Comparison of ENCODE assay signal across 14 cellular contexts in genomic region chr3:147267431-147267830, GRCh38.
A peak's percentile ranks its signal among the peaks of the same experiment; 100 is the strongest.
DNase-seq lines count a peak whose midpoint lies in the region; ATAC-seq and TF ChIP-seq lines count a peak whose summit lies in the region.
"Had no signal": no experiment of that assay in that cellular context is flagged by ENCODE, and none has a peak within 500 bp of the region (broad histone marks: within the 10 kb centered on the region; RNA-seq: fewer than 3 reads in every experiment).

No MANE protein-coding gene starts in this region.

- H3K27ac Mint-ChIP-seq in natural killer cell treated with Interleukin-12 subunit alpha and Interleukin-12 subunit beta and Interleukin-15 and Interleukin-18, amount 100 ng/mL, for 72 hours, result no peak overlapping the region
- H3K27ac Mint-ChIP-seq: CD4-positive, alpha-beta T cell had no signal

- no peaks in the 10 kb centered on the region for H3K4me1 ChIP-seq in adipocyte (ENCODE audit: control insufficient read depth, insufficient read depth, low read length)
- H3K4me1 ChIP-seq: Caco-2 had no signal

- no peak overlapping the region for H3K9ac ChIP-seq in adipocyte (ENCODE audit: low read length)

- H3K4me1 Mint-ChIP-seq in natural killer cell treated with Interleukin-12 subunit alpha and Interleukin-12 subunit beta and Interleukin-15 and Interleukin-18, amount 100 ng/mL, for 72 hours (ENCODE audit: low read depth in 2 of 2), result no peaks in the 10 kb centered on the region

- no peaks in the 10 kb centered on the region for H3K27me3 Mint-ChIP-seq in natural killer cell treated with Interleukin-12 subunit alpha and Interleukin-12 subunit beta and Interleukin-15 and Interleukin-18, amount 100 ng/mL, for 72 hours
- H3K27me3 Mint-ChIP-seq: CD4-positive, alpha-beta T cell had no signal

- H3K4me3 Mint-ChIP-seq in natural killer cell treated with Interleukin-12 subunit alpha and Interleukin-12 subunit beta and Interleukin-15 and Interleukin-18, amount 100 ng/mL, for 72 hours, result no peak overlapping the region
- H3K4me3 Mint-ChIP-seq: CD4-positive, alpha-beta T cell had no signal

- H3K36me3 ChIP-seq in adipocyte (ENCODE audit: control insufficient read depth, insufficient read depth, low read length, severe bottlenecking), result no peaks in the 10 kb centered on the region

- H3K36me3 Mint-ChIP-seq in natural killer cell treated with Interleukin-12 subunit alpha and Interleukin-12 subunit beta and Interleukin-15 and Interleukin-18, amount 100 ng/mL, for 72 hours, result peaks cover 4% of the 10 kb centered on the region

- DNase-seq in AG04449 (ENCODE audit: low read depth, low spot score), result peak; percentile 9
- DNase-seq in HCEC 1CT, result peak; percentile 49
- peak; percentile 15 for DNase-seq in adipocyte (ENCODE audit: low read depth)
- peak; percentile 6 for DNase-seq in fibroblast of mammary gland (ENCODE audit: low read depth)
- no peak for DNase-seq in natural killer cell treated with Interleukin-12 subunit alpha and Interleukin-12 subunit beta and Interleukin-15 and Interleukin-18, amount 100 ng/mL, for 72 hours (ENCODE audit: low spot score)
- DNase-seq in NK-92 treated with Interleukin-12 subunit alpha and Interleukin-12 subunit beta, amount 100 ng/mL, for 24 hours (lab: John Stamatoyannopoulos, UW), result no peak
- DNase-seq: Caco-2; CD4-positive, alpha-beta T cell; NCI-H1092 treated with DMSO at 0.1 percent for 48 hours; NCI-H2081 treated with DMSO at 0.1 percent for 48 hours; NCI-H510A treated with DMSO at 0.1 percent for 48 hours; NCI-H774 had no signal

- POLR2A ChIA-PET in AG04449 (lab: Yijun Ruan, JAX), result no interaction called here

- peaks cover 22% of the 10 kb centered on the region for H3K9me3 Mint-ChIP-seq in natural killer cell treated with Interleukin-12 subunit alpha and Interleukin-12 subunit beta and Interleukin-15 and Interleukin-18, amount 100 ng/mL, for 72 hours

- ATAC-seq in GM19455 (IDR thresholded peaks at IDR 0.05; ENCODE audit: unreplicated experiment), result no peak
- ATAC-seq in natural killer cell treated with Interleukin-12 subunit alpha and Interleukin-12 subunit beta and Interleukin-15 and Interleukin-18, amount 100 ng/mL, for 72 hours, result no peak
- no peak for ATAC-seq in HG02798 (IDR thresholded peaks at IDR 0.05; ENCODE audit: poor library complexity, unreplicated experiment)

- TF ChIP-seq CTCF in AG04449 (IDR thresholded peaks at IDR 0.05; ENCODE audit: insufficient read depth, low read length, missing control alignments), result no peak
- TF ChIP-seq CTCF in fibroblast of mammary gland (conservative IDR thresholded peaks at IDR 0.05; ENCODE audit: control insufficient read depth, insufficient read depth, low read depth, low read length), result no peak

- no peaks in the 10 kb centered on the region for H3K9me3 ChIP-seq in adipocyte (ENCODE audit: control insufficient read depth, low read length)
- H3K9me3 ChIP-seq: Caco-2 had no signal

- no peaks in the 10 kb centered on the region for H3K27me3 ChIP-seq in adipocyte (replicated peaks; ENCODE audit: control insufficient read depth, insufficient read depth, low read length)

- H3K4me3 ChIP-seq in AG04449 (ENCODE audit: low read depth, low read length), result no peak overlapping the region
- H3K4me3 ChIP-seq in adipocyte (ENCODE audit: low read length), result no peak overlapping the region
- H3K4me3 ChIP-seq in fibroblast of mammary gland (ENCODE audit: control insufficient read depth, low read depth, low read length), result no peak overlapping the region

- CTCF ChIA-PET in AG04449 (lab: Yijun Ruan, JAX), result no interaction called here

Comparison
In these comparisons a context has a peak if more than half of its experiments do, and no peak if none do; other contexts are left out.
1. DNase-seq: peak in AG04449 (single experiment), HCEC 1CT (single experiment), adipocyte (single experiment) and fibroblast of mammary gland (single experiment); none in natural killer cell treated with Interleukin-12 subunit alpha and Interleukin-12 subunit beta and Interleukin-15 and Interleukin-18, amount 100 ng/mL, for 72 hours (single experiment) and NK-92 treated with Interleukin-12 subunit alpha and Interleukin-12 subunit beta, amount 100 ng/mL, for 24 hours (single experiment).